ENCODE assay signal across 9 cellular contexts in genomic region chr21:21003701-21004100, GRCh38. TPM values are rescaled to one million over a fixed set of nuclear protein-coding genes. Genes with fewer than 3 reads are reported as not detected.
DNase-seq lines count a peak whose midpoint lies in the region; ATAC-seq and TF ChIP-seq lines count a peak whose summit lies in the region.
"Had no signal": no experiment of that assay in that cellular context is flagged by ENCODE, and none has a peak within 500 bp of the region (broad histone marks: within the 10 kb centered on the region; RNA-seq: fewer than 3 reads in every experiment).

No MANE protein-coding gene starts in this region.

- POLR2A ChIA-PET in AG04450 (lab: Yijun Ruan, JAX): no interaction called here

- no peaks in the 10 kb centered on the region for H3K9me3 ChIP-seq in AG04450 (ENCODE audit: control insufficient read depth, insufficient read depth, low read length)

- CTCF ChIA-PET in AG04450 (lab: Charles Lee): interaction anchor here (0.5 to 2.2 kb wide), 13 partner anchors 14 to 1789 kb away, joined by 3 to 20 read pairs (median 4); no protein-coding TSS in a partner anchor

- peak; percentile 52 for TF ChIP-seq CTCF in AG04450 (IDR thresholded peaks at IDR 0.05; ENCODE audit: low read depth, low read length)

- DNase-seq in AG04450 (ENCODE audit: low read depth, low spot score) (no peak), H7 (peak; percentile 22), NOMO-1 (lab: John Stamatoyannopoulos, UW; ENCODE audit: unreplicated experiment in 2 of 2) (peak; percentile 47 to 61), erythroblast (lab: John Stamatoyannopoulos, UW) (peak; percentile 6 to 9), HK-2 (ENCODE audit: unreplicated experiment) (no peak), G401 (ENCODE audit: low spot score) (no peak)
- DNase-seq in activated CD4-positive, CD25-positive, alpha-beta regulatory T cell treated with anti-CD3 and anti-CD28 coated beads, Interleukin-2, amount 50 U/mL, for 72 hours: no peak

- no peak for ATAC-seq in GM21528 (IDR thresholded peaks at IDR 0.05; ENCODE audit: low FRiP score, unreplicated experiment)

- H3K27ac ChIP-seq in AG04450 (ENCODE audit: low read depth, low read length): no peak overlapping the region

- H3K27me3 ChIP-seq in AG04450 (ENCODE audit: control insufficient read depth, insufficient read depth, low read length) (no peaks in the 10 kb centered on the region), H7 (ENCODE audit: control insufficient read depth, insufficient read depth, low read length) (peaks cover 8% of the 10 kb centered on the region)

- in situ Hi-C loops in G401 (cut with HindIII; ENCODE audit: low sequenced_read_pairs): no loop called here

- no peak for TF ChIP-seq POLR2A in erythroblast (IDR thresholded peaks at IDR 0.05; ENCODE audit: low read length)

- no peak overlapping the region for H3K4me3 ChIP-seq in AG04450 (ENCODE audit: low read depth, low read length)
- no peak overlapping the region for H3K4me3 ChIP-seq in H7 (ENCODE audit: insufficient read depth, low read depth, low read length)

- no peaks in the 10 kb centered on the region for H3K36me3 ChIP-seq in H7 (replicated peaks; ENCODE audit: control insufficient read depth, insufficient read depth, low read length)

RNA-seq across cellular contexts. Expression of gene NCAM2, which starts 5.5 kb away (rescaled TPM):
- 5.3 and 7.7 TPM in 2 replicates for polyA plus RNA-seq in AG04450 (2011; rRNA removed)
- polyA minus RNA-seq in AG04450 (2011; rRNA and poly(A)+ RNA removed): 2.6 and 10.1 TPM in 2 replicates
- total RNA-seq in H7 (2014; rRNA removed; shearing (Covaris generic)): 0.30 and 0.48 TPM in 2 replicates
- 5.2 and 6.7 TPM in 2 replicates for total RNA-seq in G401 (2014; rRNA removed; shearing (Covaris generic))
- total RNA-seq: activated CD8-positive, alpha-beta memory T cell treated with anti-CD3 and anti-CD28 coated beads for 36 hours had no signal

Comparison
In these comparisons a context has a peak if more than half of its experiments do, and no peak if none do; other contexts are left out.
1. DNase-seq: peak in H7 (single experiment), NOMO-1 (2 of 2) and erythroblast (2 of 2); none in AG04450 (single experiment), activated CD4-positive, CD25-positive, alpha-beta regulatory T cell treated with anti-CD3 and anti-CD28 coated beads, Interleukin-2, amount 50 U/mL, for 72 hours (single experiment), HK-2 (single experiment) and G401 (single experiment).